ENCODE assay signal across 7 cellular contexts in the genomic region with DNA sequence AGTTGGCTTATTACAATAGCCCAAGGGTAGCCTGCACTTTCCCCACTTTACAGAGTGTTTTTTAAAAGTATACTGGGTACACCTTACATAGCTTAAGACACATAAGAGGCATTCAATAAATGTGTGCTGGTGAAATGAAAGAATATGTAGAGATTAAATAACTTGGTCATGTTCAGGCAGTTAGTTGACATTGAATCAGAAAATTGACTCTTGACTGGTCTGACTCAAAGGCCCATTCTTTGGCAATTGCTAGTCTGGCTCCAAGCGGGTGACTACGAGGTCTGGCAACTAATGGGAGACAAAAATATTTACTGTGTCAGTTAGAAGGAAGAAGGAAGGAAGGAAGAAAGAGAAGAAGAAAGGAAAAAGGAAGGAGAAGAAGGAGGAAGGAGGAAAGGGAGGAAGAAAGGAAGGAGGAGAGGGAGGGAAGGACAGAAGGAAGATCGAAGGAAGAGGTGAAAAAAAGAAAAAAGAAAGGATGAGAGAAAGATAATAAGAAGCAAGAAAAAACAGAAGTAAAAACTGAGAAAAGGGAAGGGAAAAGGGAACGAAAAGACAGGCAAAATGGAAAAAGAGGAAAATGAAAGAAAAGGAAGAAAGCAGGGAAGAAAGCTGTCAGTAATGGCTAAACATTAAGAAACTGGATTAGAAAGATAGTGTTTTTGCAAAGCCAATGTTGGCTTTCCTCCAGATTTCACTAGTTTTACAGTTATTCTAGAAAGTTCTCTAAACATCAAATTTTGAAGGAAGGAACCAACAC.
DNase-seq lines count a peak whose midpoint lies in the region; ATAC-seq, FAIRE-seq and TF ChIP-seq lines count a peak whose summit lies in the region.

No MANE protein-coding gene starts in this region.

- no peak overlapping the region for H3K27ac ChIP-seq in CD4-positive, alpha-beta memory T cell (ENCODE audit: low read depth, low read length)
- peak overlapping the region; percentile 54 for H3K27ac ChIP-seq in K562 (ENCODE audit: extremely low read depth, low read depth, low read length)
- H3K27ac ChIP-seq in naive thymus-derived CD4-positive, alpha-beta T cell (ENCODE audit: low read depth, low read length), result peak overlapping the region; percentile 22

- H3K4me1 ChIP-seq in CD4-positive, alpha-beta memory T cell (ENCODE audit: insufficient read depth, low read length), result peaks cover 25% of the 10 kb centered on the region
- H3K4me1 ChIP-seq in K562 (replicated peaks in 1 of 2; ENCODE audit: control insufficient read depth in 2 of 2, insufficient read depth in 2 of 2, low read length in 2 of 2), result peaks cover 12 to 21% of the 10 kb centered on the region in 2 experiments
- peaks cover 0 to 9% of the 10 kb centered on the region in 2 donors for H3K4me1 ChIP-seq in naive thymus-derived CD4-positive, alpha-beta T cell (ENCODE audit: control insufficient read depth in 2 of 2, insufficient read depth in 2 of 2, low read length in 2 of 2)

- in situ Hi-C loops in K562 (cut with MboI), result no loop called here

- intact Hi-C loops in CD4-positive, alpha-beta memory T cell (cut with micrococcal nuclease), result loop anchor here (5.0 kb wide), 2 partner anchors 127 to 287 kb away; a partner anchor contains a TSS
- intact Hi-C loops in K562 (cut with micrococcal nuclease) (loop anchor here (5.0 to 10.0 kb wide), 2 partner anchors 255 to 502 kb away; no protein-coding TSS in a partner anchor), left colon (cut with DNase I, micrococcal nuclease) (no loop called here)
- intact Hi-C loops in naive thymus-derived CD4-positive, alpha-beta T cell (cut with micrococcal nuclease), result loop anchor here (2.0 to 5.0 kb wide), 4 partner anchors 23 to 287 kb away; a partner anchor contains a TSS

- no peaks in the 10 kb centered on the region for H3K9me1 ChIP-seq in K562 (ENCODE audit: control insufficient read depth, insufficient read depth, low read length)

- CTCF ChIA-PET in CD4-positive, alpha-beta memory T cell (lab: Charles Lee; ENCODE audit: partially characterized antibody), result interaction anchor here (0.7 to 3.4 kb wide), 14 partner anchors 10 to 577 kb away, joined by 3 to 21 read pairs (median 4); a partner anchor contains a TSS
- CTCF ChIA-PET in K562 (lab: Yijun Ruan, JAX; ENCODE audit: low intra/inter-chr PET ratio), result no interaction called here
- CTCF ChIA-PET in naive thymus-derived CD4-positive, alpha-beta T cell (lab: Charles Lee), result interaction anchor here (1.0 to 1.5 kb wide), 2 partner anchors 58 to 287 kb away, joined by 3 to 4 read pairs; a partner anchor contains a TSS

- POLR2A ChIA-PET in CD4-positive, alpha-beta memory T cell (lab: Charles Lee; ENCODE audit: partially characterized antibody), result interaction anchor here (0.6 to 2.6 kb wide), 7 partner anchors 21 to 292 kb away, joined by 3 to 18 read pairs (median 4); a partner anchor contains a TSS
- POLR2A ChIA-PET in K562 (lab: Yijun Ruan, JAX), result no interaction called here
- POLR2A ChIA-PET in naive thymus-derived CD4-positive, alpha-beta T cell (lab: Charles Lee), result interaction anchor here (1.3 kb wide), 1 partner anchor 71 kb away, joined by 7 read pairs; no protein-coding TSS in a partner anchor

- no peak for DNase-seq in CD4-positive, alpha-beta memory T cell
- DNase-seq in LHCN-M2 (ENCODE audit: low read depth) (peak; percentile 59), K562 (ENCODE audit: extremely low read depth in 1 of 4, low spot score in 3 of 4) (no peak), left colon (no peak)
- no peak for DNase-seq in naive thymus-derived CD4-positive, alpha-beta T cell
- DNase-seq in stimulated activated CD8-positive, alpha-beta memory T cell treated with anti-CD3 and anti-CD28 coated beads, Interleukin-4, amount 100 ng/mL, for 48 hours, result no peak

- BruUV-seq in K562 (replicated peaks; lab: Mats Ljungman, UMichigan), result no TSS peak

- peak overlapping the region; percentile 59 to 93 (median 88) for H3K27ac Mint-ChIP-seq in CD4-positive, alpha-beta memory T cell
- H3K27ac Mint-ChIP-seq in naive thymus-derived CD4-positive, alpha-beta T cell, result peak overlapping the region; percentile 60 to 91 (median 82)

- H3K36me3 Mint-ChIP-seq in CD4-positive, alpha-beta memory T cell, result no peaks in the 10 kb centered on the region
- H3K36me3 Mint-ChIP-seq in naive thymus-derived CD4-positive, alpha-beta T cell, result peaks cover 0 to 4% (median 0%) of the 10 kb centered on the region in 5 donors

- no peak for FAIRE-seq in K562 (lab: Jason Lieb, UNC)

- no peaks in the 10 kb centered on the region for H3K27me3 ChIP-seq in CD4-positive, alpha-beta memory T cell (ENCODE audit: insufficient read depth, low read length)
- no peaks in the 10 kb centered on the region for H3K27me3 ChIP-seq in K562 (ENCODE audit: control insufficient read depth in 2 of 2, insufficient read depth in 2 of 2, low read length in 2 of 2)
- H3K27me3 ChIP-seq in naive thymus-derived CD4-positive, alpha-beta T cell (ENCODE audit: control insufficient read depth in 2 of 2, insufficient read depth in 2 of 2, low read length in 2 of 2), result no peaks in the 10 kb centered on the region

- H3K9ac ChIP-seq in K562 (ENCODE audit: insufficient read depth in 1 of 2, low read depth in 2 of 2, low read length in 2 of 2), result peak overlapping the region in 1 of 2 experiments; percentile 15; a peak in 1 of 4 replicates

- no peak for TF ChIP-seq EP300 in K562 (IDR thresholded peaks at IDR 0.05; ENCODE audit: low read length)

- H3K27me3 Mint-ChIP-seq in CD4-positive, alpha-beta memory T cell, result no peaks in the 10 kb centered on the region
- no peaks in the 10 kb centered on the region for H3K27me3 Mint-ChIP-seq in naive thymus-derived CD4-positive, alpha-beta T cell

- TF ChIP-seq POLR2A in K562 (conservative IDR thresholded peaks at IDR 0.05), result no peak

- H3K9me3 ChIP-seq in CD4-positive, alpha-beta memory T cell (ENCODE audit: control insufficient read depth in 1 of 2, low read length in 2 of 2), result no peaks in the 10 kb centered on the region
- H3K9me3 ChIP-seq in K562 (replicated peaks; ENCODE audit: control insufficient read depth, insufficient read depth, low read depth, low read length), result no peaks in the 10 kb centered on the region
- H3K9me3 ChIP-seq in naive thymus-derived CD4-positive, alpha-beta T cell (ENCODE audit: control insufficient read depth in 2 of 3, low read length in 3 of 3), result no peaks in the 10 kb centered on the region

- no peaks in the 10 kb centered on the region; the same call in 2 of the 3 replicates for H3K79me2 ChIP-seq in K562 (ENCODE audit: control insufficient read depth, insufficient read depth, low read length)

- peak overlapping the region; percentile 50 to 83 (median 78) for H3K4me3 Mint-ChIP-seq in CD4-positive, alpha-beta memory T cell
- H3K4me3 Mint-ChIP-seq in naive thymus-derived CD4-positive, alpha-beta T cell, result peak overlapping the region; percentile 31 to 83 (median 77)

- H2AFZ ChIP-seq in K562 (ENCODE audit: low read depth, low read length), result peak overlapping the region; percentile 73

- ATAC-seq in K562, result no peak
- no peak for ATAC-seq in naive thymus-derived CD4-positive, alpha-beta T cell
- ATAC-seq in left colon, result no peak
- no peak for ATAC-seq in GM19395 (IDR thresholded peaks at IDR 0.05; ENCODE audit: unreplicated experiment)

- WGBS in K562 (ENCODE audit: insufficient coverage, low coverage, missing lambda C conversion rate), result 88% methylated on average over 4 of the region's 4 CpGs

- peaks cover 19 to 41% (median 26%) of the 10 kb centered on the region in 4 donors for H3K4me1 Mint-ChIP-seq in CD4-positive, alpha-beta memory T cell
- peaks cover 23 to 67% (median 45%) of the 10 kb centered on the region in 7 donors for H3K4me1 Mint-ChIP-seq in naive thymus-derived CD4-positive, alpha-beta T cell

- H3K4me2 ChIP-seq in K562 (ENCODE audit: insufficient read depth, low read length), result peak overlapping the region; percentile 10; the same call in 1 of the 2 replicates

- H3K36me3 ChIP-seq in CD4-positive, alpha-beta memory T cell (ENCODE audit: insufficient read depth, low read length), result no peaks in the 10 kb centered on the region
- no peaks in the 10 kb centered on the region; the same call in 2 of the 3 replicates for H3K36me3 ChIP-seq in K562 (ENCODE audit: control insufficient read depth, insufficient read depth, low read length)
- H3K36me3 ChIP-seq in naive thymus-derived CD4-positive, alpha-beta T cell (ENCODE audit: control insufficient read depth in 2 of 3, insufficient read depth in 3 of 3, low read length in 3 of 3), result no peaks in the 10 kb centered on the region

- no peak for TF ChIP-seq CTCF in K562 (IDR thresholded peaks at IDR 0.05 in 2 of 3, conservative IDR thresholded peaks at IDR 0.05 in 1 of 3; ENCODE audit: insufficient read depth in 2 of 3, low read depth in 1 of 3, low read length in 3 of 3)

- no peak for TF ChIP-seq RAD21 in K562 (CRISPR knock-in tag; conservative IDR thresholded peaks at IDR 0.05 in 1 of 2, IDR thresholded peaks at IDR 0.05 in 1 of 2)

- H4K20me1 ChIP-seq in K562 (replicated peaks; ENCODE audit: control insufficient read depth, insufficient read depth, low read length), result no peaks in the 10 kb centered on the region

- no peaks in the 10 kb centered on the region for H3K9me3 Mint-ChIP-seq in CD4-positive, alpha-beta memory T cell
- peaks cover 0 to 2% (median 0%) of the 10 kb centered on the region in 11 donors for H3K9me3 Mint-ChIP-seq in naive thymus-derived CD4-positive, alpha-beta T cell

- H3K4me3 ChIP-seq in CD4-positive, alpha-beta memory T cell (ENCODE audit: low read length in 2 of 2), result peak overlapping the region in 1 of 2 donors; percentile 27
- no peak overlapping the region for H3K4me3 ChIP-seq in K562
- peak overlapping the region; percentile 47 for H3K4me3 ChIP-seq in naive thymus-derived CD4-positive, alpha-beta T cell (ENCODE audit: low read length)

TF ChIP-seq in K562, 482 proteins besides CTCF, POLR2A, EP300 and RAD21 (continues in another document):
- no peak for TF ChIP-seq SAFB2 (IDR thresholded peaks at IDR 0.05; ENCODE audit: borderline replicate concordance, low read depth, low read length, severe bottlenecking)
- peak; percentile 93 for TF ChIP-seq OTX1 (CRISPR knock-in tag; IDR thresholded peaks at IDR 0.05)
- no peak for TF ChIP-seq ZKSCAN3 (CRISPR knock-in tag; IDR thresholded peaks at IDR 0.05)
- TF ChIP-seq SMARCE1 (IDR thresholded peaks at IDR 0.05), result peak; percentile 57; the same call in 1 of the 2 replicates
- TF ChIP-seq HNRNPH1 (optimal IDR thresholded peaks at IDR 0.05; ENCODE audit: low read depth, low read length), result no peak
- TF ChIP-seq KLF13 (tag; IDR thresholded peaks at IDR 0.05; ENCODE audit: borderline replicate concordance, low read depth), result no peak
- TF ChIP-seq HNRNPLL (IDR thresholded peaks at IDR 0.05; ENCODE audit: low read depth, low read length, poor library complexity, severe bottlenecking), result no peak
- TF ChIP-seq XRCC4 (IDR thresholded peaks at IDR 0.05; ENCODE audit: extremely low read depth, insufficient read depth, insufficient read length), result no peak

Comparison
In these comparisons a context has a peak if more than half of its experiments do, and no peak if none do; other contexts are left out.
1. intact Hi-C loops: an anchor here in CD4-positive, alpha-beta memory T cell (5.0 kb wide), K562 (5.0 to 10.0 kb wide) and naive thymus-derived CD4-positive, alpha-beta T cell (2.0 to 5.0 kb wide); none called in left colon.